In the genomic region with DNA sequence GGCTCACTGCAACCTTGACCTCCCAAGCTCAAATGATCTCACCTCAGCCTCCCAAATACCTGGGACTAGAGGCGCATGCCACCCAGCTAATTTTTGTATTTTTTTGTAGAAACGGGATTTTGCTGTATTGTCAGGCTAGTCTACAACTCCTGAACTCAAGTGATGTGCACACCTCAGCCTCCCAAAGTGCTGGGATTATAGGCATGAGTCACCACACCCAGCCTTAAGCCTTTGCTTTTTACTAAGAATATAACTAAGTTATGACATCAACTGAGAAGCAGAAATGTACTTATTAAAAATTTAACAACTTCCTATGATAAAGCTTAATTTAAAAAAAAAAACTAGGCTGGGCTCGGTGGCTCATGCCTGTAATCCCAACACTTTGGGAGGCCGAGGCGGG, we compare ENCODE assay signal across 22 cellular contexts. TPM values are rescaled to one million over a fixed set of nuclear protein-coding genes. Genes with fewer than 3 reads are reported as not detected.
A peak's percentile ranks its signal among the peaks of the same experiment; 100 is the strongest.
DNase-seq lines count a peak whose midpoint lies in the region; ATAC-seq and TF ChIP-seq lines count a peak whose summit lies in the region.
"Had no signal": no experiment of that assay in that cellular context is flagged by ENCODE, and none has a peak within 500 bp of the region (broad histone marks: within the 10 kb centered on the region; RNA-seq: fewer than 3 reads in every experiment).

No MANE protein-coding gene starts in this region.

- ATAC-seq in PC-3 (peak; percentile 31; the same call in 1 of the 2 replicates), right cardiac atrium (no peak)

- H3K9me3 ChIP-seq in PC-3 (ENCODE audit: low read length) (no peaks in the 10 kb centered on the region), right cardiac atrium (ENCODE audit: control insufficient read depth, low read length) (no peaks in the 10 kb centered on the region)
- H3K9me3 ChIP-seq: BE2C, BLaER1 had no signal

- H3K27me3 ChIP-seq in PC-3 (ENCODE audit: low read length): no peaks in the 10 kb centered on the region
- H3K27me3 ChIP-seq in right cardiac atrium (ENCODE audit: control insufficient read depth, insufficient read depth): no peaks in the 10 kb centered on the region
- H3K27me3 ChIP-seq: BE2C, BLaER1 had no signal

- WGBS in right cardiac atrium: 94% methylated on average over 5 of the region's 5 CpGs

- no peaks in the 10 kb centered on the region for H3K9me2 ChIP-seq in PC-3 (replicated peaks; ENCODE audit: low read length)

- intact Hi-C loops in PC-3 (cut with micrococcal nuclease): no loop called here
- intact Hi-C loops in right cardiac atrium (cut with DNase I): loop anchor here in 1 of 4 donors (10.0 kb wide), 1 partner anchor 93 kb away; no protein-coding TSS in a partner anchor

- no TSS peak for BruUV-seq in PC-3 (replicated peaks; lab: Mats Ljungman, UMichigan)

- TF ChIP-seq CTCF in PC-3 (conservative IDR thresholded peaks at IDR 0.05; ENCODE audit: low read depth, low read length) (no peak), fibroblast of villous mesenchyme (IDR thresholded peaks at IDR 0.05; ENCODE audit: insufficient read depth, low read depth, low read length) (no peak)

- no peak overlapping the region for H3K9ac ChIP-seq in PC-3 (ENCODE audit: low read length)
- H3K9ac ChIP-seq: BLaER1 had no signal

- CTCF ChIA-PET in PC-3 (lab: Charles Lee): no interaction called here

- H3F3A ChIP-seq in PC-3 (ENCODE audit: low read length, unreplicated experiment): no peaks in the 10 kb centered on the region

- H3K4me1 ChIP-seq in PC-3 (ENCODE audit: insufficient read depth, low read length): no peaks in the 10 kb centered on the region
- H3K4me1 ChIP-seq in right cardiac atrium (ENCODE audit: control insufficient read depth, insufficient read depth, low read length): no peaks in the 10 kb centered on the region
- H3K4me1 ChIP-seq: BE2C, BLaER1 had no signal

- H3K4me3 ChIP-seq in PC-3 (ENCODE audit: low read length): no peak overlapping the region
- H3K4me3 ChIP-seq in fibroblast of villous mesenchyme (ENCODE audit: low read depth, low read length): no peak overlapping the region
- no peak overlapping the region for H3K4me3 ChIP-seq in right cardiac atrium (ENCODE audit: low read length)
- H3K4me3 ChIP-seq: BLaER1 had no signal

- no peak overlapping the region for H3K4me2 ChIP-seq in PC-3 (ENCODE audit: low read length)
- H3K4me2 ChIP-seq: BLaER1 had no signal

- H3K36me3 ChIP-seq in PC-3 (ENCODE audit: low read depth, low read length): peaks cover 62% of the 10 kb centered on the region

- H3K27ac ChIP-seq in PC-3 (ENCODE audit: low read length) (no peak overlapping the region), right cardiac atrium (ENCODE audit: low read length) (no peak overlapping the region)
- H3K27ac ChIP-seq: BLaER1 had no signal

- no peak overlapping the region for H2AFZ ChIP-seq in PC-3 (ENCODE audit: low read length)

- no peak for DNase-seq in PC-3
- peak; percentile 33 for DNase-seq in fibroblast of villous mesenchyme (ENCODE audit: low read depth)
- peak; percentile 14 for DNase-seq in mesenteric fat pad (ENCODE audit: low spot score)
- DNase-seq in NCI-H1436 treated with DMSO at 0.1 percent for 48 hours (lab: John Stamatoyannopoulos, UW): no peak
- DNase-seq in activated naive CD4-positive, alpha-beta T cell treated with anti-CD3 and anti-CD28 coated beads, Interleukin-2, amount 50 U/mL, for 16 hours: no peak
- no peak for DNase-seq in right cardiac atrium
- DNase-seq: 8988T; ACHN; BE2C; C1 segment of cervical spinal cord; CD4-positive, alpha-beta memory T cell; CD4-positive, CD25-positive, alpha-beta regulatory T cell; CD8-positive, alpha-beta memory T cell; COR-L47; DMS 273 treated with DMSO at 0.1 percent for 48 hours; DMS153; DMS53; DMS79; DND-41; EL; GF-D8 had no signal

- POLR2A ChIA-PET in PC-3 (lab: Charles Lee; ENCODE audit: unreplicated experiment): no interaction called here

- no peaks in the 10 kb centered on the region for H3K79me2 ChIP-seq in PC-3 (ENCODE audit: low read length)

- H4K20me1 ChIP-seq in PC-3 (ENCODE audit: low read length): no peaks in the 10 kb centered on the region

RNA-seq across cellular contexts. Expression of a gene that starts 8.9 kb away (rescaled TPM):
- total RNA-seq in PC-3 (2014; rRNA removed): 45.7 and 53.9 TPM in 2 replicates
- 139 and 182 TPM in 2 replicates for total RNA-seq in fibroblast of villous mesenchyme
- 81.3 TPM for total RNA-seq in mesenteric fat pad
- 10 to 100 TPM; 55.0 to 91.9 (median 79.7) TPM for total RNA-seq in right cardiac atrium
- 34.1 TPM for polyA plus RNA-seq in right cardiac atrium

RNA-seq across cellular contexts. Expression of a gene that starts 47.9 kb away (rescaled TPM):
- total RNA-seq in PC-3 (2014; rRNA removed): 105 and 140 TPM in 2 replicates
- total RNA-seq in fibroblast of villous mesenchyme: 60.9 and 67.6 TPM in 2 replicates
- 89.8 TPM for total RNA-seq in mesenteric fat pad
- 10 to 100 TPM; 59.4 to 62.1 (median 60.6) TPM for total RNA-seq in right cardiac atrium
- polyA plus RNA-seq in right cardiac atrium: 26.0 TPM

RNA-seq across cellular contexts. Expression of a gene that starts 48.7 kb away (rescaled TPM):
- 38.2 and 39.0 TPM in 2 replicates for total RNA-seq in PC-3 (2014; rRNA removed)
- 10.3 and 10.4 TPM in 2 replicates for total RNA-seq in fibroblast of villous mesenchyme
- 11.1 TPM for total RNA-seq in mesenteric fat pad
- 10 to 100 TPM; 13.9 to 18.5 (median 16.4) TPM for total RNA-seq in right cardiac atrium
- polyA plus RNA-seq in right cardiac atrium: 10.2 TPM

RNA-seq across cellular contexts. Expression of a gene that starts 53.2 kb away (rescaled TPM):
- total RNA-seq in PC-3 (2014; rRNA removed): 41.7 and 49.5 TPM in 2 replicates
- total RNA-seq in fibroblast of villous mesenchyme: 5.8 and 9.5 TPM in 2 replicates
- total RNA-seq in mesenteric fat pad: 5.9 TPM
- total RNA-seq in right cardiac atrium: 10 to 100 TPM in 3 of 4 donors, 1 to 10 TPM in 1; 8.8 to 12.0 (median 11.6) TPM
- 10.3 TPM for polyA plus RNA-seq in right cardiac atrium

Comparison
In these comparisons a context has a peak if more than half of its experiments do, and no peak if none do; other contexts are left out.
1. DNase-seq: peak in fibroblast of villous mesenchyme (single experiment) and mesenteric fat pad (single experiment); none in PC-3 (single experiment), NCI-H1436 treated with DMSO at 0.1 percent for 48 hours (single experiment), activated naive CD4-positive, alpha-beta T cell treated with anti-CD3 and anti-CD28 coated beads, Interleukin-2, amount 50 U/mL, for 16 hours (single experiment) and right cardiac atrium (0 of 3).